In genomic region chr14:23364164-23364571, GRCh38 we compare ENCODE assay signal across 9 cellular contexts. TPM values are rescaled to one million over a fixed set of nuclear protein-coding genes. Genes with fewer than 3 reads are reported as not detected.
A peak's percentile ranks its signal among the peaks of the same experiment; 100 is the strongest.
DNase-seq lines count a peak whose midpoint lies in the region; TF ChIP-seq lines count a peak whose summit lies in the region.
"Had no signal": no experiment of that assay in that cellular context is flagged by ENCODE, and none has a peak within 500 bp of the region (broad histone marks: within the 10 kb centered on the region; RNA-seq: fewer than 3 reads in every experiment).

No MANE protein-coding gene starts in this region.

- H3K36me3 ChIP-seq in HUES64 (ENCODE audit: insufficient read depth, low read length) (peaks cover 14% of the 10 kb centered on the region; the same call in 1 of the 2 replicates), subcutaneous abdominal adipose tissue (ENCODE audit: control insufficient read depth in 5 of 5, insufficient read depth in 5 of 5, low read length in 5 of 5) (peaks cover 0 to 11% (median 5%) of the 10 kb centered on the region in 5 donors)

- H3K9me3 ChIP-seq in HUES64 (ENCODE audit: insufficient read depth, low read depth, low read length) (no peaks in the 10 kb centered on the region), subcutaneous abdominal adipose tissue (ENCODE audit: control insufficient read depth in 5 of 5, low read length in 5 of 5) (no peaks in the 10 kb centered on the region)

- H3K4me3 ChIP-seq in HUES64 (ENCODE audit: low read length) (peak overlapping the region; percentile 76), dorsolateral prefrontal cortex (peak overlapping the region; percentile 41 to 73 (median 61)), subcutaneous abdominal adipose tissue (ENCODE audit: low read depth in 1 of 5, low read length in 5 of 5) (peak overlapping the region; percentile 56 to 73 (median 65))

- TF ChIP-seq CTCF in dorsolateral prefrontal cortex (IDR thresholded peaks at IDR 0.05 in 54 of 56, conservative IDR thresholded peaks at IDR 0.05 in 2 of 56; ENCODE audit: low read depth in 1 of 56, partially characterized antibody in 56 of 56): peak in 13 of 56 donors; percentile 10 to 42 (median 22)

- 23% methylated on average over 5 of the region's 5 CpGs for WGBS in HUES64

- H3K27me3 ChIP-seq in HUES64 (ENCODE audit: insufficient read depth, low read length) (peaks cover 14% of the 10 kb centered on the region), dorsolateral prefrontal cortex (peaks cover 0 to 28% (median 7%) of the 10 kb centered on the region in 45 donors), layer of hippocampus (ENCODE audit: control insufficient read depth, insufficient read depth, low read length) (no peaks in the 10 kb centered on the region), subcutaneous abdominal adipose tissue (ENCODE audit: control insufficient read depth in 5 of 5, insufficient read depth in 4 of 5, low read length in 5 of 5) (peaks cover 0 to 17% (median 4%) of the 10 kb centered on the region in 5 donors)

- DNase-seq in dorsolateral prefrontal cortex: peak; percentile 44 to 83 (median 73)
- DNase-seq in COR-L47 (lab: John Stamatoyannopoulos, UW): no peak
- DNase-seq in DMS114 treated with DMSO at 0.1 percent for 48 hours (lab: John Stamatoyannopoulos, UW; ENCODE audit: unreplicated experiment): no peak
- DNase-seq in UCSD-AML1 (lab: John Stamatoyannopoulos, UW; ENCODE audit: unreplicated experiment): no peak
- no peak for DNase-seq in MV-4-11 (lab: John Stamatoyannopoulos, UW)
- DNase-seq: T-cell had no signal

- peak overlapping the region; percentile 84 for H3K9ac ChIP-seq in HUES64 (ENCODE audit: low read depth, low read length)
- H3K9ac ChIP-seq in subcutaneous abdominal adipose tissue (ENCODE audit: low read length in 5 of 5): peak overlapping the region in 4 of 5 donors; percentile 63 to 81 (median 70)

- intact Hi-C loops in dorsolateral prefrontal cortex (cut with DNase I): loop anchor here (1.0 to 5.0 kb wide), 2 partner anchors 12 to 37 kb away; no protein-coding TSS in a partner anchor

- H3K4me1 ChIP-seq in HUES64 (ENCODE audit: insufficient read depth, low read length) (peaks cover 13% of the 10 kb centered on the region), subcutaneous abdominal adipose tissue (ENCODE audit: control insufficient read depth in 5 of 5, insufficient read depth in 5 of 5, low read length in 5 of 5) (peaks cover 0 to 44% (median 33%) of the 10 kb centered on the region in 5 donors)

- H3K27ac ChIP-seq in HUES64 (ENCODE audit: low read depth, low read length) (peak overlapping the region; percentile 6; the same call in 1 of the 2 replicates), dorsolateral prefrontal cortex (peak overlapping the region; percentile 88 to 99 (median 98)), layer of hippocampus (ENCODE audit: low read depth, low read length) (peak overlapping the region; percentile 93), subcutaneous abdominal adipose tissue (ENCODE audit: low read depth, low read length) (peak overlapping the region; percentile 70)

RNA-seq across cellular contexts. Expression of gene EFS, which starts 0.8 kb away (rescaled TPM):
- 29.7 TPM for polyA plus RNA-seq in HUES64 (2013, experiment 1 of 2)
- polyA plus RNA-seq in HUES64 (2013, experiment 2 of 2): 35.8 TPM
- total RNA-seq in dorsolateral prefrontal cortex: 100 to 1,000 TPM in 1 of 120 experiments, 10 to 100 TPM in 118, 1 to 10 TPM in 1; 9.3 to 104 (median 26.2) TPM

RNA-seq across cellular contexts. Expression of gene IL25, which starts 8.4 kb away (rescaled TPM):
- polyA plus RNA-seq in HUES64 (2013, experiment 1 of 2): not detected
- polyA plus RNA-seq in HUES64 (2013, experiment 2 of 2): not detected
- total RNA-seq in dorsolateral prefrontal cortex: under 1 TPM in 3 of 120 experiments, not detected in 117; 0.36 to 0.71 (median 0.44) TPM
- total RNA-seq: T-cell had no signal

RNA-seq across cellular contexts. Expression of gene SLC22A17, which starts 11.5 kb away (rescaled TPM):
- polyA plus RNA-seq in HUES64 (2013, experiment 1 of 2): 23.6 TPM
- polyA plus RNA-seq in HUES64 (2013, experiment 2 of 2): 28.5 TPM
- 100 to 1,000 TPM; 238 to 610 (median 461) TPM for total RNA-seq in dorsolateral prefrontal cortex

RNA-seq across cellular contexts. Expression of gene CMTM5, which starts 12.7 kb away (rescaled TPM):
- polyA plus RNA-seq in HUES64 (2013, experiment 1 of 2): 0.25 TPM
- polyA plus RNA-seq in HUES64 (2013, experiment 2 of 2): 0.82 TPM
- total RNA-seq in dorsolateral prefrontal cortex: 100 to 1,000 TPM in 13 of 120 experiments, 10 to 100 TPM in 104, 1 to 10 TPM in 3; 8.5 to 244 (median 46.0) TPM
- total RNA-seq: T-cell had no signal

RNA-seq across cellular contexts. Expression of gene PABPN1, which starts 42.9 kb away (rescaled TPM):
- 225 TPM for polyA plus RNA-seq in HUES64 (2013, experiment 1 of 2)
- polyA plus RNA-seq in HUES64 (2013, experiment 2 of 2): 216 TPM
- total RNA-seq in dorsolateral prefrontal cortex: 100 to 1,000 TPM; 124 to 236 (median 157) TPM

Comparison
In these comparisons a context has a peak if more than half of its experiments do, and no peak if none do; other contexts are left out.
1. H3K27ac ChIP-seq: peak in every context shown above with its lines; median percentile 98 in dorsolateral prefrontal cortex; 93 in layer of hippocampus; 70 in subcutaneous abdominal adipose tissue; 6 in HUES64.
2. DNase-seq: peak in dorsolateral prefrontal cortex (10 of 10); none in COR-L47 (single experiment), DMS114 treated with DMSO at 0.1 percent for 48 hours (single experiment), UCSD-AML1 (single experiment) and MV-4-11 (single experiment).
3. Peak in every context shown above with its lines, with median percentiles within 50 percentile points of each other: H3K4me3 ChIP-seq.